1 cellular context compared by ENCODE assay signal in genomic region chr22:30371981-30372380, GRCh38.
TF ChIP-seq lines count a peak whose summit lies in the region.

No MANE protein-coding gene starts in this region.

TF ChIP-seq in HepG2, 621 proteins besides CTCF, POLR2A, EP300 and RAD21:
- no peak for TF ChIP-seq NFAT5 (CRISPR knock-in tag; IDR thresholded peaks at IDR 0.05)
- no peak for TF ChIP-seq ZNF597 (CRISPR knock-in tag; IDR thresholded peaks at IDR 0.05)
- no peak for TF ChIP-seq SRSF1 (optimal IDR thresholded peaks at IDR 0.05; ENCODE audit: low read depth, low read length)
- TF ChIP-seq POGK (CRISPR knock-in tag; conservative IDR thresholded peaks at IDR 0.05), result no peak
- TF ChIP-seq ATAD3A (CRISPR knock-in tag; IDR thresholded peaks at IDR 0.05), result no peak
- no peak for TF ChIP-seq ZNF639 (CRISPR knock-in tag; conservative IDR thresholded peaks at IDR 0.05)
- no peak for TF ChIP-seq ATF1 (CRISPR knock-in tag; IDR thresholded peaks at IDR 0.05)
- no peak for TF ChIP-seq RFXANK (CRISPR knock-in tag; IDR thresholded peaks at IDR 0.05)
- TF ChIP-seq SMC3 (IDR thresholded peaks at IDR 0.05; ENCODE audit: low read length), result no peak
